In the genomic region with DNA sequence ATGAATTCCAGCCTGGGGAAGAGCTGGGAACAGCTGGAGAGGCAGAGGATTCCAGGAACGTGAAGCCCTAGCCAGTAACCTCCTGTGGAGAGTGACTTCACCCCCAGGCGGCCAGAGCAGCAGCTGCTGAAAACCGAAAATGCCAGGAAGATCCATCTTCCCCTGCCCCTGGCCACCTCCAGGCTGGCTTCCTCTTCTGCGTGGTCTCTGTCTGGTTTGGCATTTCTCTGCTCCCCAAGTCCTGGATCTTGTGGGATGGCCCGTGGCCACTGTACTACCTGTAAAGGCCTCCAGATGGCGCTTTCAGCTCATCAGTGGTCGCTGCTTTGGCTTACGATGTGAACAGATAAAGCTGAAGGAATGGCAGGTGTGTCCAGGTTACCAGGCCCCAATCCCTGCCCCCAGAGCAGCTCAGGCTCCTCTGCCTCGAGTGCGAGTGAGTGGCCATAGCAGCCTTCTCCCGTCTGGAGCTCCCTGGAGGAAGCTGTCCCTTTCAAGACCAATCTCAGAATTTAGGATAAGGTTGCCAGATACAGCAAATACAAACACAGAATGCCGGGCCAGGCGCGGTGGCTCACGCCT, we compare ENCODE assay signal across 8 cellular contexts. TPM values are rescaled to one million over a fixed set of nuclear protein-coding genes. Genes with fewer than 3 reads are reported as not detected.
DNase-seq lines count a peak whose midpoint lies in the region; ATAC-seq and TF ChIP-seq lines count a peak whose summit lies in the region.

No MANE protein-coding gene starts in this region.

- H2AFZ ChIP-seq in neural progenitor cell (replicated peaks) = peak overlapping the region; percentile 77

- H3K27me3 Mint-ChIP-seq in neural progenitor cell (ENCODE audit: insufficient read depth, low read depth) = peaks cover 13% of the 10 kb centered on the region

- no peak overlapping the region for H3K27ac ChIP-seq in DOHH2 (ENCODE audit: low read depth, low read length)
- no peak overlapping the region for H3K27ac ChIP-seq in Peyer's patch
- no peak overlapping the region for H3K27ac ChIP-seq in neural progenitor cell
- no peak overlapping the region for H3K27ac ChIP-seq in substantia nigra (ENCODE audit: low read depth, low read length, poor library complexity, severe bottlenecking)

- no peak overlapping the region for H3K27ac Mint-ChIP-seq in neural progenitor cell

- no peaks in the 10 kb centered on the region for H4K20me1 ChIP-seq in DOHH2 (ENCODE audit: control insufficient read depth, insufficient read depth, low read depth, low read length)
- H4K20me1 ChIP-seq in neural progenitor cell (ENCODE audit: low read depth) = no peaks in the 10 kb centered on the region

- no peak for ATAC-seq in HG02938 (IDR thresholded peaks at IDR 0.05; ENCODE audit: unreplicated experiment)

- no peak overlapping the region for H3K4me3 Mint-ChIP-seq in neural progenitor cell

- peak; percentile 90 for DNase-seq in LoVo (ENCODE audit: low spot score)
- DNase-seq in Peyer's patch = peak; percentile 76 to 93 (median 87)
- DNase-seq in activated T-helper 1 cell treated with Interleukin-2 at 50 U/mL for 16 hours (ENCODE audit: low read depth) = peak; percentile 62
- peak; percentile 60 for DNase-seq in fibroblast of the conjunctiva (ENCODE audit: low read depth)
- DNase-seq in neural progenitor cell (ENCODE audit: low spot score) = peak; percentile 85
- peak in 44 of 49 donors; percentile 12 to 83 (median 66) for DNase-seq in substantia nigra (lab: John Stamatoyannopoulos, UW)

- H3K36me3 ChIP-seq in DOHH2 (ENCODE audit: control insufficient read depth, low read length) (no peaks in the 10 kb centered on the region), Peyer's patch (no peaks in the 10 kb centered on the region), neural progenitor cell (no peaks in the 10 kb centered on the region)

- TF ChIP-seq POLR2A in Peyer's patch (IDR thresholded peaks at IDR 0.05) = no peak

- TF ChIP-seq CTCF in DOHH2 (IDR thresholded peaks at IDR 0.05; ENCODE audit: low read depth, low read length, poor library complexity, severe bottlenecking) = peak; percentile 97
- TF ChIP-seq CTCF in Peyer's patch (IDR thresholded peaks at IDR 0.05) = peak; percentile 85 to 99 (median 96)
- TF ChIP-seq CTCF in neural progenitor cell (IDR thresholded peaks at IDR 0.05) = peak; percentile 95

- no peak overlapping the region for H3K9ac ChIP-seq in neural progenitor cell

- no peaks in the 10 kb centered on the region for H3F3A ChIP-seq in DOHH2 (ENCODE audit: control insufficient read depth, insufficient read depth)
- no peaks in the 10 kb centered on the region for H3F3A ChIP-seq in neural progenitor cell (ENCODE audit: low read depth)

- no peaks in the 10 kb centered on the region for H3K9me3 Mint-ChIP-seq in neural progenitor cell

- H3K9me3 ChIP-seq in DOHH2 (ENCODE audit: control insufficient read depth, insufficient read depth, low read length) = no peaks in the 10 kb centered on the region
- H3K9me3 ChIP-seq in Peyer's patch = no peaks in the 10 kb centered on the region
- H3K9me3 ChIP-seq in neural progenitor cell (ENCODE audit: low read depth) = no peaks in the 10 kb centered on the region

- H3K4me2 ChIP-seq in DOHH2 (ENCODE audit: low read length) = no peak overlapping the region
- H3K4me2 ChIP-seq in neural progenitor cell = no peak overlapping the region

- H3K9me2 ChIP-seq in DOHH2 (replicated peaks; ENCODE audit: control insufficient read depth, low read length) = no peaks in the 10 kb centered on the region

- H3K79me2 ChIP-seq in DOHH2 (ENCODE audit: control insufficient read depth, low read length) = no peaks in the 10 kb centered on the region
- H3K79me2 ChIP-seq in neural progenitor cell (ENCODE audit: low read depth) = no peaks in the 10 kb centered on the region

- no peaks in the 10 kb centered on the region for H3K36me3 Mint-ChIP-seq in neural progenitor cell

- H3K4me1 ChIP-seq in DOHH2 (ENCODE audit: control insufficient read depth, low read length) (peaks cover 8% of the 10 kb centered on the region; the same call in 1 of the 2 replicates), Peyer's patch (peaks cover 0 to 3% (median 0%) of the 10 kb centered on the region in 4 donors), neural progenitor cell (no peaks in the 10 kb centered on the region)

- H3K27me3 ChIP-seq in DOHH2 (ENCODE audit: control insufficient read depth, low read length) = peaks cover 8% of the 10 kb centered on the region
- H3K27me3 ChIP-seq in Peyer's patch = no peaks in the 10 kb centered on the region
- H3K27me3 ChIP-seq in neural progenitor cell = peaks cover 37% of the 10 kb centered on the region

- H3K4me3 ChIP-seq in DOHH2 (ENCODE audit: low read length) (no peak overlapping the region), Peyer's patch (no peak overlapping the region), neural progenitor cell (no peak overlapping the region)

- peaks cover 3% of the 10 kb centered on the region for H3K4me1 Mint-ChIP-seq in neural progenitor cell

RNA-seq across cellular contexts. Expression of a gene that starts 8.7 kb away (rescaled TPM):
- total RNA-seq in Peyer's patch = 10 to 100 TPM in 1 of 4 donors, 1 to 10 TPM in 3; 4.2 to 14.9 (median 5.9) TPM
- total RNA-seq in neural progenitor cell (ENCODE audit: low replicate concordance) = 3.1 and 6.2 TPM in 2 replicates
